ENCODE assay signal across 8 cellular contexts in genomic region chr19:9309974-9310446, GRCh38. TPM values are rescaled to one million over a fixed set of nuclear protein-coding genes. Genes with fewer than 3 reads are reported as not detected.
DNase-seq lines count a peak whose midpoint lies in the region; ATAC-seq and TF ChIP-seq lines count a peak whose summit lies in the region.

No MANE protein-coding gene starts in this region.

- TF ChIP-seq CTCF in NB4 (IDR thresholded peaks at IDR 0.05; ENCODE audit: low read depth, low read length) = no peak
- no peak for TF ChIP-seq CTCF in coronary artery (IDR thresholded peaks at IDR 0.05)

- H3K4me3 ChIP-seq in NB4 (ENCODE audit: low read depth, low read length) (peak overlapping the region; percentile 95), coronary artery (peak overlapping the region; percentile 79)

- peak; percentile 74 for DNase-seq in activated CD8-positive, alpha-beta memory T cell treated with anti-CD3 and anti-CD28 coated beads, Interleukin-2, amount 50 U/mL, for 24 hours (ENCODE audit: extremely low read depth)
- DNase-seq in activated CD8-positive, alpha-beta memory T cell treated with anti-CD3 and anti-CD28 coated beads, Interleukin-2, amount 50 U/mL, for 48 hours = no peak
- DNase-seq in NB4 (ENCODE audit: low read depth) (peak; percentile 96), SK-N-DZ (ENCODE audit: low spot score) (peak; percentile 91), coronary artery (ENCODE audit: low spot score) (peak; percentile 94), left lobe of liver (ENCODE audit: low spot score) (no peak)
- peak; percentile 63 to 72 for DNase-seq in stimulated activated CD8-positive, alpha-beta memory T cell treated with anti-CD3 and anti-CD28 coated beads, Interleukin-15, amount 100 ng/mL, for 48 hours (ENCODE audit: low read depth in 2 of 2)

- no peak for TF ChIP-seq POLR2A in NB4 (IDR thresholded peaks at IDR 0.05; ENCODE audit: extremely low read depth, insufficient read length)

- H3K27ac ChIP-seq in coronary artery = peak overlapping the region; percentile 91 to 95

- ATAC-seq in HG02588 (IDR thresholded peaks at IDR 0.05; ENCODE audit: unreplicated experiment) (peak; percentile 49), left lobe of liver (peak; percentile 76)

RNA-seq across cellular contexts. Expression of gene ZNF699, which starts 0.4 kb away (rescaled TPM):
- 5.3 and 7.3 TPM in 2 replicates for polyA plus RNA-seq in SK-N-DZ (2014; cell fraction: cytosol; rRNA removed)
- polyA plus RNA-seq in SK-N-DZ (2014; cell fraction: nucleus; rRNA removed) = 3.2 and 9.0 TPM in 2 replicates
- 0.93 TPM for total RNA-seq in left lobe of liver

RNA-seq across cellular contexts. Expression of gene ZNF559, which starts 14.0 kb away (rescaled TPM):
- polyA plus RNA-seq in SK-N-DZ (2014; cell fraction: cytosol; rRNA removed) = 24.1 and 33.1 TPM in 2 replicates
- polyA plus RNA-seq in SK-N-DZ (2014; cell fraction: nucleus; rRNA removed) = 38.5 and 45.2 TPM in 2 replicates
- 3.8 TPM for total RNA-seq in left lobe of liver

RNA-seq across cellular contexts. Expression of gene ZNF177, which starts 52.8 kb away (rescaled TPM):
- polyA plus RNA-seq in SK-N-DZ (2014; cell fraction: cytosol; rRNA removed) = 4.0 and 5.2 TPM in 2 replicates
- polyA plus RNA-seq in SK-N-DZ (2014; cell fraction: nucleus; rRNA removed) = 10.2 and 16.7 TPM in 2 replicates
- total RNA-seq in left lobe of liver = 0.68 TPM

RNA-seq across cellular contexts. Expression of gene OR7E24, which starts 59.3 kb away (rescaled TPM):
- not detected in 2 replicates for polyA plus RNA-seq in SK-N-DZ (2014; cell fraction: cytosol; rRNA removed)
- not detected in 2 replicates for polyA plus RNA-seq in SK-N-DZ (2014; cell fraction: nucleus; rRNA removed)
- not detected for total RNA-seq in left lobe of liver

Comparison
In these comparisons a context has a peak if more than half of its experiments do, and no peak if none do; other contexts are left out.
1. DNase-seq: peak in activated CD8-positive, alpha-beta memory T cell treated with anti-CD3 and anti-CD28 coated beads, Interleukin-2, amount 50 U/mL, for 24 hours (single experiment), NB4 (single experiment), SK-N-DZ (single experiment), coronary artery (single experiment) and stimulated activated CD8-positive, alpha-beta memory T cell treated with anti-CD3 and anti-CD28 coated beads, Interleukin-15, amount 100 ng/mL, for 48 hours (2 of 2); none in activated CD8-positive, alpha-beta memory T cell treated with anti-CD3 and anti-CD28 coated beads, Interleukin-2, amount 50 U/mL, for 48 hours (single experiment) and left lobe of liver (single experiment).